ENCODE assay signal across 1 cellular context in genomic region chr2:211093743-211094303, GRCh38.
TF ChIP-seq lines count a peak whose summit lies in the region.

No MANE protein-coding gene starts in this region.

TF ChIP-seq in GM23338, 12 proteins besides CTCF, POLR2A, EP300 and RAD21 (continued from another document):
- TF ChIP-seq ZNF462 (CRISPR knock-in tag; IDR thresholded peaks at IDR 0.05) = no peak
- no peak for TF ChIP-seq STAT1 (IDR thresholded peaks at IDR 0.05; ENCODE audit: unreplicated experiment)
- no peak for TF ChIP-seq JUNB (IDR thresholded peaks at IDR 0.05; ENCODE audit: unreplicated experiment)
